ENCODE assay signal across 2 cellular contexts in genomic region chr4:8040607-8041006, GRCh38.
TF ChIP-seq lines count a peak whose summit lies in the region.

No MANE protein-coding gene starts in this region.

TF ChIP-seq in HEK293, 187 proteins besides CTCF, POLR2A, EP300 and RAD21 (continued from another document):
- TF ChIP-seq REST (tag by site-specific recombination; IDR thresholded peaks at IDR 0.05): peak; percentile 94

TF ChIP-seq in GM12878, 131 proteins besides CTCF, POLR2A, EP300 and RAD21 (continued from another document):
- TF ChIP-seq ZBTB11 (CRISPR knock-in tag; IDR thresholded peaks at IDR 0.05) (no peak), ATF7 (IDR thresholded peaks at IDR 0.05; ENCODE audit: low read depth) (no peak)
